21 cellular contexts compared by ENCODE assay signal in the genomic region with DNA sequence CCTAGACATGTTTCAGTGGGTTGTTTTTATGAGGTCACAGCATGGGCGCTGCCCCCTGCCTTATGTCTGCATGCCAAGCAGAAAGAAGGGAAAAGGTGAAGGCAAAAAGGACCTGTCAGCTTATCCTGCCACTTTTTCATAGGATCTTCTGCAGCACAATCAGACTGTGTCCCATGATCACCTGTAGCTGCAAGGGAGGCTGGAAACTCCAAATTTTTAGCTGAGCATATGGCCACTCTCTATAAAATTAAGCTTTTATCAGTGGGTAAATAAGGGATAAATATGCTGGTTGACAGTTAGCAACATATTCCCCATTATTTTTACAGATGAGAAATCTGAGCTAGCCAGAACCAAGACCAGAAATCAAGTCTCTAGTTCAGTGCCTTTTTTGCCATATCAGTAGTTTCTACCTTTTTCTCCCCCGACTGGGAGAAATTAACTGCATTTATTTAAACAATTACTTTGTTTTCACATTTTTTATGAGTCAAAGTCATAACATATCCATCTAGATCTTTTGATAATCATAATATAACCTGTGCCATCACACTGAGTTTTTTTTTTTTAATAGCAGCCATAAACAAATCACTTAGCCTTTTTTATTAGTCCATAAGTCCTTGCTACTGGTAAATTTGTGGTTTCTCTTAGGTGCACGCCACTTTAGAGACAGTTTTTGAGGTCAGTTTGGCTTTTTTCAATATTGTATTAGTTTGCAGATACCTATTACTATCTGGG.
"Had no signal": no experiment of that assay in that cellular context is flagged by ENCODE, and none has a peak within 500 bp of the region (broad histone marks: within the 10 kb centered on the region; RNA-seq: fewer than 3 reads in every experiment).

No MANE protein-coding gene starts in this region.

- H3K9ac ChIP-seq: neural progenitor cell had no signal

- FAIRE-seq: small intestine had no signal

- H3K4me2 ChIP-seq: neural progenitor cell had no signal

- ATAC-seq: natural killer cell had no signal

- H3K36me3 ChIP-seq: neural progenitor cell, ovary had no signal

- H3K27me3 ChIP-seq: dorsolateral prefrontal cortex, esophagus squamous epithelium, foreskin keratinocyte, ovary, thyroid gland, upper lobe of left lung, vagina had no signal

- H3K4me3 ChIP-seq: dorsolateral prefrontal cortex, esophagus squamous epithelium, neural progenitor cell, ovary, thyroid gland, upper lobe of left lung, vagina had no signal

- H2AFZ ChIP-seq: neural progenitor cell had no signal

- H3K9me3 ChIP-seq: ovary, thyroid gland had no signal

- H3K4me1 ChIP-seq: foreskin keratinocyte, upper lobe of left lung, vagina had no signal

- DNase-seq: cortex of kidney; dorsolateral prefrontal cortex; effector CD8-positive, alpha-beta T cell; esophagus squamous epithelium; head of caudate nucleus; hippocampal formation; mesendoderm; natural killer cell; nucleus accumbens; ovary; right cardiac atrium; small intestine; stimulated activated CD4-positive, alpha-beta T cell treated with anti-CD3 and anti-CD28 coated beads, Interleukin-12 subunit alpha, Interleukin-12 subunit beta, amount 100 ng/mL, for 4 hours; stimulated activated CD4-positive, alpha-beta T cell treated with anti-CD3 and anti-CD28 coated beads, Interleukin-2, amount 100 ng/mL, for 48 hours; stimulated activated naive CD4-positive, alpha-beta T cell treated with Interleukin-2 at 50 U/mL for 16 hours; thyroid gland; upper lobe of left lung had no signal

- H3K27ac ChIP-seq: dorsolateral prefrontal cortex, epithelial cell of prostate, esophagus squamous epithelium, neural progenitor cell, ovary, thyroid gland, upper lobe of left lung, vagina had no signal
